8 cellular contexts compared by ENCODE assay signal in genomic region chr7:48109848-48110663, GRCh38. TPM values are rescaled to one million over a fixed set of nuclear protein-coding genes. Genes with fewer than 3 reads are reported as not detected.
DNase-seq lines count a peak whose midpoint lies in the region; ATAC-seq and TF ChIP-seq lines count a peak whose summit lies in the region.

No MANE protein-coding gene starts in this region.

- in situ Hi-C loops in T47D (cut with HindIII; ENCODE audit: low pct_unique_long_range_greater_than_20kb, low sequenced_read_pairs), result no loop called here

- H3K27me3 ChIP-seq in kidney epithelial cell (ENCODE audit: control insufficient read depth, insufficient read depth, low read length), result no peaks in the 10 kb centered on the region

- peaks cover 6% of the 10 kb centered on the region for H3K36me3 ChIP-seq in kidney epithelial cell (ENCODE audit: control insufficient read depth, insufficient read depth, low read length)

- no peak overlapping the region for H3K4me3 ChIP-seq in kidney epithelial cell (ENCODE audit: low read depth, low read length)

- peak; percentile 15 to 40 for DNase-seq in NOMO-1 (lab: John Stamatoyannopoulos, UW; ENCODE audit: unreplicated experiment in 2 of 2)
- DNase-seq in NOMO-1 treated with dmso at 0.1 percent for 144 hours (lab: John Stamatoyannopoulos, UW; ENCODE audit: unreplicated experiment), result no peak
- peak; percentile 59 for DNase-seq in NCI-H1105 treated with DMSO at 0.1 percent for 48 hours (lab: John Stamatoyannopoulos, UW)
- DNase-seq in T47D (ENCODE audit: low read depth in 1 of 2, low spot score in 1 of 2), result peak; percentile 68 to 77
- DNase-seq in kidney epithelial cell (ENCODE audit: low read depth), result no peak
- peak; percentile 90 for DNase-seq in stimulated activated CD4-positive, alpha-beta T cell treated with anti-CD3 and anti-CD28 coated beads, Interleukin-4, amount 100 ng/mL, for 24 hours

- peak; percentile 93 for ATAC-seq in HG02678 (IDR thresholded peaks at IDR 0.05; ENCODE audit: unreplicated experiment)

- peak overlapping the region; percentile 40 for H3K27ac ChIP-seq in VCaP

- peak; percentile 99 for TF ChIP-seq CTCF in VCaP (conservative IDR thresholded peaks at IDR 0.05)
- TF ChIP-seq CTCF in kidney epithelial cell (IDR thresholded peaks at IDR 0.05; ENCODE audit: insufficient read depth, low read length, poor library complexity, severe bottlenecking), result peak; percentile 96

RNA-seq across cellular contexts. Expression of gene UPP1, which starts 21.0 kb away (rescaled TPM):
- total RNA-seq in kidney epithelial cell, result 421 and 429 TPM in 2 replicates

Comparison
In these comparisons a context has a peak if more than half of its experiments do, and no peak if none do; other contexts are left out.
1. DNase-seq: peak in NOMO-1 (2 of 2), NCI-H1105 treated with DMSO at 0.1 percent for 48 hours (single experiment), T47D (2 of 2) and stimulated activated CD4-positive, alpha-beta T cell treated with anti-CD3 and anti-CD28 coated beads, Interleukin-4, amount 100 ng/mL, for 24 hours (single experiment); none in NOMO-1 treated with dmso at 0.1 percent for 144 hours (single experiment) and kidney epithelial cell (single experiment).